ENCODE assay signal across 21 cellular contexts in the genomic region with DNA sequence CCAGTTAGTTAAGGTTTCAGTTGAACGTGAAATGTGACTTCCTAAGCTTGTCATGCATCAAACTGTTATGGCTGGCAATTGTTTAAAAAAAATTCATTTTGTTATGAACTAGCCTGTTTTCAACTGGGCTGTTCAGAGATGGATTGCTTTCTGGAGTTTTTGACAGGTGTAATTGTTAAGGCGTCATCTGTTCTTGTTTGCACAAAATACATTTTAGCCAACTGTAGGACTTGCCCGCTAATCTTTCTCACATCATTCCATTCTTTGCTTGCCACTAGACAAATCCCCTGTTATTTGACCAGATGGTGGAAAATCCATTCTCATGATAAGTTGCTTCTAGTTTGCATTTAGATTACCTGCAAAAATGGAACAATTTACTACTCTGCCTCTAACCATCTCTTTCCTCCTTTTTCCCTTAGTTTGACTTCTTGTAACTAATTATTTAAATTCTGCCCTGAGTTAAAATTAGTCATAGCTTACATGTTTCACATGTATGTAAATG.
DNase-seq lines count a peak whose midpoint lies in the region; ATAC-seq and TF ChIP-seq lines count a peak whose summit lies in the region.
"Had no signal": no experiment of that assay in that cellular context is flagged by ENCODE, and none has a peak within 500 bp of the region (broad histone marks: within the 10 kb centered on the region; RNA-seq: fewer than 3 reads in every experiment).

No MANE protein-coding gene starts in this region.

- in situ Hi-C loops in HAP-1 (cut with MboI; ENCODE audit: low sequenced_read_pairs): no loop called here

- no peaks in the 10 kb centered on the region for H3K36me3 ChIP-seq in HAP-1 (replicated peaks)
- H3K36me3 ChIP-seq in endocrine pancreas (ENCODE audit: control insufficient read depth, insufficient read depth, low read length): no peaks in the 10 kb centered on the region
- no peaks in the 10 kb centered on the region for H3K36me3 ChIP-seq in upper lobe of left lung
- H3K36me3 ChIP-seq: cardiac muscle cell, suprapubic skin, vagina had no signal

- H3K4me1 ChIP-seq in HAP-1 (peaks cover 21% of the 10 kb centered on the region), endocrine pancreas (ENCODE audit: control insufficient read depth, insufficient read depth, low read length) (peaks cover 21% of the 10 kb centered on the region), upper lobe of left lung (no peaks in the 10 kb centered on the region)
- H3K4me1 ChIP-seq: suprapubic skin, vagina had no signal

- POLR2A ChIA-PET in GM10248 (lab: Yijun Ruan, JAX): no interaction called here

- H3K27me3 ChIP-seq in HAP-1 (ENCODE audit: low read depth) (no peaks in the 10 kb centered on the region), endocrine pancreas (ENCODE audit: control insufficient read depth, insufficient read depth, low read length) (no peaks in the 10 kb centered on the region), upper lobe of left lung (no peaks in the 10 kb centered on the region)
- H3K27me3 ChIP-seq: cardiac muscle cell, suprapubic skin, vagina had no signal

- no peak for TF ChIP-seq POLR2A in upper lobe of left lung (IDR thresholded peaks at IDR 0.05)

- no peak for ATAC-seq in upper lobe of left lung (ENCODE audit: low FRiP score in 2 of 2)
- ATAC-seq: activated CD8-positive, alpha-beta memory T cell treated with anti-CD3 and anti-CD28 coated beads, Interleukin-2, amount 10 ng/mL, durations not matched to agents 7 days and 5 days; Panc1; stimulated activated memory B cell treated with anti-CD40 and anti-IgM and Interleukin-4, amounts not matched to agents 10 μg/mL and 1 μg/mL and 100 μg/mL, for 72 hours had no signal

- H3K4me3 ChIP-seq in HAP-1 (no peak overlapping the region), endocrine pancreas (ENCODE audit: control insufficient read depth, insufficient read depth, low read length) (peak overlapping the region; percentile 54), upper lobe of left lung (no peak overlapping the region)
- H3K4me3 ChIP-seq: cardiac muscle cell, skin epidermis, suprapubic skin, vagina had no signal

- H3K9me3 ChIP-seq in HAP-1 (no peaks in the 10 kb centered on the region), endocrine pancreas (ENCODE audit: control insufficient read depth, low read length) (no peaks in the 10 kb centered on the region), upper lobe of left lung (no peaks in the 10 kb centered on the region)
- H3K9me3 ChIP-seq: suprapubic skin, vagina had no signal

- WGBS in upper lobe of left lung, 2 donors: 51 to 55% methylated on average over 3 of the region's 3 CpGs

- no peak overlapping the region for H3K27ac ChIP-seq in upper lobe of left lung
- H3K27ac ChIP-seq: cardiac muscle cell, skin epidermis, suprapubic skin, vagina had no signal

- CTCF ChIA-PET in GM10248 (lab: Yijun Ruan, JAX): interaction anchor here (1.0 kb wide), 1 partner anchor 105 kb away, joined by 3 read pairs; no protein-coding TSS in a partner anchor

- DNase-seq in HAP-1 (ENCODE audit: low spot score in 2 of 2) (peak; percentile 36 to 93), NCI-H146 treated with DMSO at 0.1 percent for 48 hours (lab: John Stamatoyannopoulos, UW; ENCODE audit: unreplicated experiment) (peak; percentile 91), NCI-H345 treated with DMSO at 0.1 percent for 48 hours (lab: John Stamatoyannopoulos, UW; ENCODE audit: unreplicated experiment) (peak; percentile 74), upper lobe of left lung (no peak), activated T-cell treated with anti-CD3 and anti-CD28 coated beads for 4 hours (no peak), GM10248 (ENCODE audit: extremely low spot score) (no peak)
- DNase-seq: activated CD4-positive, alpha-beta T cell treated with anti-CD3 and anti-CD28 coated beads for 48 hours; activated CD8-positive, alpha-beta memory T cell treated with anti-CD3 and anti-CD28 coated beads, Interleukin-2, amount 10 ng/mL, durations not matched to agents 7 days and 5 days; anterior cingulate cortex; CD4-positive, alpha-beta memory T cell; cortex of kidney; EL; kidney glomerular epithelial cell; stimulated activated CD4-positive, alpha-beta T cell treated with anti-CD3 and anti-CD28 coated beads, Interleukin-2, amount 100 ng/mL, for 24 hours had no signal

- TF ChIP-seq EP300 in upper lobe of left lung (IDR thresholded peaks at IDR 0.05): no peak

- no peak overlapping the region for H3K9ac ChIP-seq in endocrine pancreas (ENCODE audit: control insufficient read depth, insufficient read depth, low read length)

- TF ChIP-seq CTCF in upper lobe of left lung (IDR thresholded peaks at IDR 0.05): no peak
- TF ChIP-seq CTCF in GM10248 (IDR thresholded peaks at IDR 0.05; ENCODE audit: control extremely low read depth, extremely low read depth, low read depth, missing control alignments): no peak

Comparison
In these comparisons a context has a peak if more than half of its experiments do, and no peak if none do; other contexts are left out.
1. DNase-seq: peak in HAP-1 (2 of 2), NCI-H146 treated with DMSO at 0.1 percent for 48 hours (single experiment) and NCI-H345 treated with DMSO at 0.1 percent for 48 hours (single experiment); none in upper lobe of left lung (0 of 2), activated T-cell treated with anti-CD3 and anti-CD28 coated beads for 4 hours (single experiment) and GM10248 (single experiment).